In genomic region chr7:96985992-96986391, GRCh38 we compare ENCODE assay signal across 42 cellular contexts. TPM values are rescaled to one million over a fixed set of nuclear protein-coding genes. Genes with fewer than 3 reads are reported as not detected.
"Had no signal": no experiment of that assay in that cellular context is flagged by ENCODE, and none has a peak within 500 bp of the region (broad histone marks: within the 10 kb centered on the region; RNA-seq: fewer than 3 reads in every experiment).

No MANE protein-coding gene starts in this region.

- H3K4me3 ChIP-seq: adrenal gland, ascending aorta, body of pancreas, breast epithelium, cardiac muscle cell had no signal

- H3K27ac ChIP-seq: adrenal gland, ascending aorta, body of pancreas, brain microvascular endothelial cell, breast epithelium, cardiac muscle cell had no signal

- H3K9me3 Mint-ChIP-seq: activated naive CD4-positive, alpha-beta T cell treated with anti-CD3 and anti-CD28 coated beads for 36 hours; activated naive CD4-positive, alpha-beta T cell treated with anti-CD3 and anti-CD28 coated beads, Interleukin-2, amount 10 ng/mL, durations not matched to agents 7 days and 5 days; activated naive CD4-positive, alpha-beta T cell treated with anti-CD3 and anti-CD28 coated beads, Interleukin-2, amount 50 U/mL, for 24 hours; activated naive CD4-positive, alpha-beta T cell treated with anti-CD3 and anti-CD28 coated beads, Interleukin-2, amount 50 U/mL, for 72 hours; activated naive CD8-positive, alpha-beta T cell treated with anti-CD3 and anti-CD28 coated beads for 36 hours; activated naive CD8-positive, alpha-beta T cell treated with anti-CD3 and anti-CD28 coated beads, Interleukin-2, amount 10 ng/mL, durations not matched to agents 7 days and 5 days; activated naive CD8-positive, alpha-beta T cell treated with anti-CD3 and anti-CD28 coated beads, Interleukin-2, amount 50 U/mL, for 24 hours; activated T-cell treated with anti-CD3 and anti-CD28 coated beads, Interleukin-2, amount 50 U/mL, for 24 hours; activated T-cell treated with anti-CD3 and anti-CD28 coated beads, Interleukin-2, amount 50 U/mL, for 4 hours; activated T-cell treated with anti-CD3 and anti-CD28 coated beads, Interleukin-2, amount 50 U/mL, for 72 hours; activated T-helper 1 cell treated with anti-CD3 and anti-CD28 coated beads, Interleukin-12 subunit alpha, Interleukin-12 subunit beta, Interleukin-2, Interleukin-4 antibody, amounts not matched to agents 30 ng/mL and 10 ng/mL and 1 ng/mL, durations not matched to agents 14 hours and 24 hours and 36 hours; activated T-helper 2 cell treated with anti-CD3 and anti-CD28 coated beads, Interferon-gamma antibody, Interleukin-2, Interleukin-4, amounts not matched to agents 10 μg/mL and 5 μg/mL and 100 μg/mL, durations not matched to agents 14 hours and 24 hours and 36 hours; central memory CD8-positive, alpha-beta T cell had no signal

- H3K9me3 ChIP-seq: adrenal gland, ascending aorta, body of pancreas, breast epithelium had no signal

- H3K27me3 ChIP-seq: body of pancreas had no signal

- H3K27ac Mint-ChIP-seq: activated naive CD4-positive, alpha-beta T cell treated with anti-CD3 and anti-CD28 coated beads for 36 hours; activated naive CD4-positive, alpha-beta T cell treated with anti-CD3 and anti-CD28 coated beads, Interleukin-2, amount 10 ng/mL, durations not matched to agents 7 days and 5 days; activated naive CD4-positive, alpha-beta T cell treated with anti-CD3 and anti-CD28 coated beads, Interleukin-2, amount 50 U/mL, for 24 hours; activated naive CD4-positive, alpha-beta T cell treated with anti-CD3 and anti-CD28 coated beads, Interleukin-2, amount 50 U/mL, for 72 hours; activated naive CD8-positive, alpha-beta T cell; activated naive CD8-positive, alpha-beta T cell treated with anti-CD3 and anti-CD28 coated beads for 36 hours; activated naive CD8-positive, alpha-beta T cell treated with anti-CD3 and anti-CD28 coated beads, Interleukin-2, amount 10 ng/mL, durations not matched to agents 7 days and 5 days; activated naive CD8-positive, alpha-beta T cell treated with anti-CD3 and anti-CD28 coated beads, Interleukin-2, amount 50 U/mL, for 24 hours; activated T-cell treated with anti-CD3 and anti-CD28 coated beads, Interleukin-2, amount 50 U/mL, for 24 hours; activated T-cell treated with anti-CD3 and anti-CD28 coated beads, Interleukin-2, amount 50 U/mL, for 72 hours; activated T-helper 1 cell treated with anti-CD3 and anti-CD28 coated beads, Interleukin-12 subunit alpha, Interleukin-12 subunit beta, Interleukin-2, Interleukin-4 antibody, amounts not matched to agents 30 ng/mL and 10 ng/mL and 1 ng/mL, durations not matched to agents 14 hours and 24 hours and 36 hours; activated T-helper 17 cell treated with anti-CD3 and anti-CD28 coated beads, Interleukin-2, amount 50 U/mL, for 72 hours; activated T-helper 2 cell treated with anti-CD3 and anti-CD28 coated beads, Interferon-gamma antibody, Interleukin-2, Interleukin-4, amounts not matched to agents 10 μg/mL and 5 μg/mL and 100 μg/mL, durations not matched to agents 14 hours and 24 hours and 36 hours had no signal

- DNase-seq: activated effector memory CD4-positive, alpha-beta T cell treated with anti-CD3 and anti-CD28 coated beads, Interleukin-2, amount 50 U/mL, for 16 hours; activated effector memory CD4-positive, alpha-beta T cell treated with Interleukin-2 at 50 U/mL for 16 hours; activated gamma-delta T cell; activated gamma-delta T cell treated with Interleukin-2 at 50 U/mL for 16 hours; activated naive CD4-positive, alpha-beta T cell; activated naive CD4-positive, alpha-beta T cell treated with anti-CD3 and anti-CD28 coated beads for 36 hours; activated naive CD4-positive, alpha-beta T cell treated with anti-CD3 and anti-CD28 coated beads, Interleukin-2, amount 10 ng/mL, durations not matched to agents 7 days and 5 days; activated naive CD4-positive, alpha-beta T cell treated with anti-CD3 and anti-CD28 coated beads, Interleukin-2, amount 50 U/mL, for 16 hours; activated naive CD4-positive, alpha-beta T cell treated with Interleukin-2 at 50 U/mL for 16 hours; activated naive CD8-positive, alpha-beta T cell treated with anti-CD3 and anti-CD28 coated beads for 36 hours; activated naive CD8-positive, alpha-beta T cell treated with anti-CD3 and anti-CD28 coated beads, Interleukin-2, amount 10 ng/mL, durations not matched to agents 7 days and 5 days; activated naive CD8-positive, alpha-beta T cell treated with anti-CD3 and anti-CD28 coated beads, Interleukin-2, amount 50 U/mL, for 24 hours; activated T-cell treated with anti-CD3 and anti-CD28 coated beads, Interleukin-2, amount 50 U/mL, for 1 hour; activated T-cell treated with anti-CD3 and anti-CD28 coated beads, Interleukin-2, amount 50 U/mL, for 24 hours; activated T-cell treated with anti-CD3 and anti-CD28 coated beads, Interleukin-2, amount 50 U/mL, for 4 hours; activated T-cell treated with anti-CD3 and anti-CD28 coated beads, Interleukin-2, amount 50 U/mL, for 48 hours; activated T-cell treated with anti-CD3 and anti-CD28 coated beads, Interleukin-2, amount 50 U/mL, for 72 hours; adrenal gland; amniotic stem cell; amygdala; anterior cingulate cortex; aorta; body of pancreas; brain microvascular endothelial cell; caudate nucleus; central memory CD4-positive, alpha-beta T cell; cerebellar nuclear complex had no signal

- H3K4me1 ChIP-seq: adrenal gland, ascending aorta, breast epithelium had no signal

- H3K4me1 Mint-ChIP-seq: activated naive CD4-positive, alpha-beta T cell treated with anti-CD3 and anti-CD28 coated beads, Interleukin-2, amount 10 ng/mL, durations not matched to agents 7 days and 5 days; activated naive CD4-positive, alpha-beta T cell treated with anti-CD3 and anti-CD28 coated beads, Interleukin-2, amount 50 U/mL, for 24 hours; activated naive CD8-positive, alpha-beta T cell treated with anti-CD3 and anti-CD28 coated beads for 36 hours; activated naive CD8-positive, alpha-beta T cell treated with anti-CD3 and anti-CD28 coated beads, Interleukin-2, amount 10 ng/mL, durations not matched to agents 7 days and 5 days; activated naive CD8-positive, alpha-beta T cell treated with anti-CD3 and anti-CD28 coated beads, Interleukin-2, amount 50 U/mL, for 24 hours; central memory CD8-positive, alpha-beta T cell had no signal

- H3K36me3 Mint-ChIP-seq: activated naive CD4-positive, alpha-beta T cell treated with anti-CD3 and anti-CD28 coated beads, Interleukin-2, amount 50 U/mL, for 24 hours; activated naive CD8-positive, alpha-beta T cell; activated naive CD8-positive, alpha-beta T cell treated with anti-CD3 and anti-CD28 coated beads for 36 hours; activated naive CD8-positive, alpha-beta T cell treated with anti-CD3 and anti-CD28 coated beads, Interleukin-2, amount 10 ng/mL, durations not matched to agents 7 days and 5 days had no signal

- ATAC-seq: activated naive CD4-positive, alpha-beta T cell treated with anti-CD3 and anti-CD28 coated beads, Interleukin-2, amount 50 U/mL, for 72 hours; activated naive CD8-positive, alpha-beta T cell treated with anti-CD3 and anti-CD28 coated beads, Interleukin-2, amount 50 U/mL, for 24 hours; activated T-cell treated with anti-CD3 and anti-CD28 coated beads, Interleukin-2, amount 50 U/mL, for 4 hours; activated T-cell treated with anti-CD3 and anti-CD28 coated beads, Interleukin-2, amount 50 U/mL, for 72 hours; activated T-helper 17 cell treated with anti-CD3 and anti-CD28 coated beads, Interleukin-2, amount 50 U/mL, for 72 hours; body of pancreas had no signal

- H3K4me3 Mint-ChIP-seq: activated naive CD4-positive, alpha-beta T cell treated with anti-CD3 and anti-CD28 coated beads for 36 hours; activated naive CD4-positive, alpha-beta T cell treated with anti-CD3 and anti-CD28 coated beads, Interleukin-2, amount 10 ng/mL, durations not matched to agents 7 days and 5 days; activated naive CD4-positive, alpha-beta T cell treated with anti-CD3 and anti-CD28 coated beads, Interleukin-2, amount 50 U/mL, for 24 hours; activated naive CD8-positive, alpha-beta T cell; activated naive CD8-positive, alpha-beta T cell treated with anti-CD3 and anti-CD28 coated beads for 36 hours; activated naive CD8-positive, alpha-beta T cell treated with anti-CD3 and anti-CD28 coated beads, Interleukin-2, amount 10 ng/mL, durations not matched to agents 7 days and 5 days; activated naive CD8-positive, alpha-beta T cell treated with anti-CD3 and anti-CD28 coated beads, Interleukin-2, amount 50 U/mL, for 24 hours; activated T-cell treated with anti-CD3 and anti-CD28 coated beads, Interleukin-2, amount 50 U/mL, for 24 hours; activated T-cell treated with anti-CD3 and anti-CD28 coated beads, Interleukin-2, amount 50 U/mL, for 4 hours; activated T-cell treated with anti-CD3 and anti-CD28 coated beads, Interleukin-2, amount 50 U/mL, for 72 hours; activated T-helper 1 cell treated with anti-CD3 and anti-CD28 coated beads, Interleukin-12 subunit alpha, Interleukin-12 subunit beta, Interleukin-2, Interleukin-4 antibody, amounts not matched to agents 30 ng/mL and 10 ng/mL and 1 ng/mL, durations not matched to agents 14 hours and 24 hours and 36 hours; activated T-helper 17 cell treated with anti-CD3 and anti-CD28 coated beads, Interleukin-2, amount 50 U/mL, for 72 hours; central memory CD8-positive, alpha-beta T cell had no signal

- H3K36me3 ChIP-seq: adrenal gland, ascending aorta, brain microvascular endothelial cell, breast epithelium, cardiac muscle cell had no signal

RNA-seq across cellular contexts. Expression of gene DLX6, which starts 19.4 kb away (rescaled TPM):
- total RNA-seq: activated naive CD4-positive, alpha-beta T cell treated with anti-CD3 and anti-CD28 coated beads for 36 hours; activated naive CD4-positive, alpha-beta T cell treated with anti-CD3 and anti-CD28 coated beads, Interleukin-2, amount 50 U/mL, for 72 hours; activated naive CD8-positive, alpha-beta T cell treated with anti-CD3 and anti-CD28 coated beads for 36 hours; activated naive CD8-positive, alpha-beta T cell treated with anti-CD3 and anti-CD28 coated beads, Interleukin-2, amount 10 ng/mL, durations not matched to agents 7 days and 5 days; activated T-cell treated with anti-CD3 and anti-CD28 coated beads, Interleukin-2, amount 50 U/mL, for 4 hours; activated T-cell treated with anti-CD3 and anti-CD28 coated beads, Interleukin-2, amount 50 U/mL, for 72 hours; activated T-helper 1 cell treated with anti-CD3 and anti-CD28 coated beads, Interleukin-12 subunit alpha, Interleukin-12 subunit beta, Interleukin-2, Interleukin-4 antibody, amounts not matched to agents 30 ng/mL and 10 ng/mL and 1 ng/mL, durations not matched to agents 14 hours and 24 hours and 36 hours; activated T-helper 17 cell treated with anti-CD3 and anti-CD28 coated beads, Interleukin-2, amount 50 U/mL, for 72 hours; activated T-helper 2 cell treated with anti-CD3 and anti-CD28 coated beads, Interferon-gamma antibody, Interleukin-2, Interleukin-4, amounts not matched to agents 10 μg/mL and 5 μg/mL and 100 μg/mL, durations not matched to agents 14 hours and 24 hours and 36 hours; ascending aorta; body of pancreas; bronchial epithelial cell; cardiac muscle cell; cardiac septum; cerebellum; chondrocyte had no signal
- polyA plus RNA-seq: adipose tissue, adrenal gland, cardiac muscle cell had no signal

RNA-seq across cellular contexts. Expression of gene DLX5, which starts 38.6 kb away (rescaled TPM):
- total RNA-seq: activated naive CD4-positive, alpha-beta T cell treated with anti-CD3 and anti-CD28 coated beads for 36 hours; activated naive CD4-positive, alpha-beta T cell treated with anti-CD3 and anti-CD28 coated beads, Interleukin-2, amount 50 U/mL, for 72 hours; activated naive CD8-positive, alpha-beta T cell treated with anti-CD3 and anti-CD28 coated beads for 36 hours; activated naive CD8-positive, alpha-beta T cell treated with anti-CD3 and anti-CD28 coated beads, Interleukin-2, amount 10 ng/mL, durations not matched to agents 7 days and 5 days; activated T-cell treated with anti-CD3 and anti-CD28 coated beads, Interleukin-2, amount 50 U/mL, for 4 hours; activated T-cell treated with anti-CD3 and anti-CD28 coated beads, Interleukin-2, amount 50 U/mL, for 72 hours; activated T-helper 1 cell treated with anti-CD3 and anti-CD28 coated beads, Interleukin-12 subunit alpha, Interleukin-12 subunit beta, Interleukin-2, Interleukin-4 antibody, amounts not matched to agents 30 ng/mL and 10 ng/mL and 1 ng/mL, durations not matched to agents 14 hours and 24 hours and 36 hours; activated T-helper 17 cell treated with anti-CD3 and anti-CD28 coated beads, Interleukin-2, amount 50 U/mL, for 72 hours; activated T-helper 2 cell treated with anti-CD3 and anti-CD28 coated beads, Interferon-gamma antibody, Interleukin-2, Interleukin-4, amounts not matched to agents 10 μg/mL and 5 μg/mL and 100 μg/mL, durations not matched to agents 14 hours and 24 hours and 36 hours; ascending aorta; body of pancreas; breast epithelium; bronchial epithelial cell; cardiac muscle cell; cerebellum had no signal
- polyA plus RNA-seq: aorta had no signal
